7 cellular contexts compared by ENCODE assay signal in the genomic region with DNA sequence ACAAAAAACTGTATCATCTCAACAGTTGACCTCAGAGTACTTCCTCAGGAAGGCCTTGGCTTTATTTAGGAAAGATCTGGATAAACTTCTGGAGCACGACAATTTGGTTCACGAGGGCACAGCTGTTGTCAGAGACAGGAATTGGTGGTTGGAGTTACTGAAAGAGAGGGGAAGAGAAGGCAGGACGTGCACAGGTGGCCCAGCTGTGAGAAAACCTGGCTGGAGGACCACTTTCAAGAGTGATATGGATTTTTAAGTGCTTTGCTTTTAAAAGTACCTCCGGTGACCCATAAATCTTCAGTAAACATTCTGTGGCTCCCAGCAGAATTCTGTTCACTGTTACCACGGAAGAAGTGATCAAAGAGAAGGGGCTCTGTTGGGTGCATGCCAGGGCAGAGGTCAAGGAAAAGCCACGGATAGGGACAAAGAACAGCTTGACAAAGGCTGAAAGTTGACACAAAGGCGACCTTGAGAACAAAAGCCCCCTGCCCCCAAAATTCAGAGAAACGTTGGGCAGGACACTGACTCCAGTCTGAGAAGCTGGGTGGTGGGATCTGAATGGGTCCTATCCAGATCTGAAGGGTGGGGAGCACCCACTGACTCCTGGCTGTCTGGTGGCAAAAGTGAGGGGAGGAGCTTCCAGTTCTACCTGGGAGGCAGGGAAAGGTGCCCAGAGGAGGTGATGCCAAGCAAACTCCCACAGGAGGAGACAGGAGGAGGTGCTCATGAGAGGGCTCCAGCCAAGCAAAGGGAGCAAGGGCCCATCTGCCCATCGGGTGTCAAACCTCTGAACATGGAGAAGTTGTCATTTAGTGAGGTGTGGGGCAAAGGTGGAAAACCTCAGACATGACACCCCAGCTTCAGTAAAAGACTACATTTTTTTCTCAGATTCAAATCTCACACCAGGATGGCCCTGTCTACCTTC.
DNase-seq lines count a peak whose midpoint lies in the region; ATAC-seq, FAIRE-seq and TF ChIP-seq lines count a peak whose summit lies in the region.
"Not testable (repeated sequence)": the region's sequence is repeated elsewhere in the genome, so short reads cannot be mapped to it uniquely, and the experiment has no call there.

No MANE protein-coding gene starts in this region.

- H3K36me3 ChIP-seq in bronchial epithelial cell (ENCODE audit: control insufficient read depth, insufficient read depth, low read length), result not testable (repeated sequence)

- ATAC-seq in left lobe of liver, result peak; percentile 13

- not testable (repeated sequence) for H3K36me3 Mint-ChIP-seq in nephron progenitor cell (ENCODE audit: low read depth); progenitor cell of endocrine pancreas (ENCODE audit: insufficient read depth)

- not testable (repeated sequence) for H3K4me3 Mint-ChIP-seq in nephron progenitor cell; progenitor cell of endocrine pancreas (ENCODE audit: low read depth)

- DNase-seq in DMS153 (lab: John Stamatoyannopoulos, UW), result peak; percentile 23
- DNase-seq in NCI-H1417 (lab: John Stamatoyannopoulos, UW), result peak in 2 of 3 experiments; percentile 11 to 29
- DNase-seq in NCI-H345 treated with DMSO at 0.1 percent for 48 hours (lab: John Stamatoyannopoulos, UW; ENCODE audit: unreplicated experiment), result peak; percentile 3
- DNase-seq in bronchial epithelial cell (ENCODE audit: low read depth); nephron progenitor cell; progenitor cell of endocrine pancreas (ENCODE audit: low spot score, unreplicated experiment): not testable (repeated sequence)
- DNase-seq in left lobe of liver (ENCODE audit: low spot score), result peak; percentile 29

- H3K4me1 Mint-ChIP-seq in nephron progenitor cell, result peaks cover 48% of the 10 kb centered on the region
- H3K4me1 Mint-ChIP-seq in progenitor cell of endocrine pancreas (ENCODE audit: low read depth), result peaks cover 27% of the 10 kb centered on the region

- not testable (repeated sequence) for TF ChIP-seq CTCF in bronchial epithelial cell (IDR thresholded peaks at IDR 0.05; ENCODE audit: insufficient read depth, low read length, severe bottlenecking); nephron progenitor cell (IDR thresholded peaks at IDR 0.05); progenitor cell of endocrine pancreas (IDR thresholded peaks at IDR 0.05; ENCODE audit: unreplicated experiment)

- not testable (repeated sequence) for H3K4me3 ChIP-seq in bronchial epithelial cell (ENCODE audit: low read depth, low read length)

- H3K27me3 Mint-ChIP-seq in nephron progenitor cell (ENCODE audit: low read depth, poor library complexity); progenitor cell of endocrine pancreas: not testable (repeated sequence)

- H3K27me3 ChIP-seq in bronchial epithelial cell (ENCODE audit: control insufficient read depth, insufficient read depth, low read length), result not testable (repeated sequence)

- FAIRE-seq in bronchial epithelial cell (lab: Jason Lieb, UNC), result peak; percentile 88

- peak overlapping the region; percentile 75 for H3K27ac Mint-ChIP-seq in nephron progenitor cell
- H3K27ac Mint-ChIP-seq in progenitor cell of endocrine pancreas, result peak overlapping the region; percentile 67

- not testable (repeated sequence) for H3K9me3 Mint-ChIP-seq in nephron progenitor cell; progenitor cell of endocrine pancreas (ENCODE audit: low read depth)
